18 cellular contexts compared by ENCODE assay signal in genomic region chr17:67708378-67708777, GRCh38. TPM values are rescaled to one million over a fixed set of nuclear protein-coding genes. Genes with fewer than 3 reads are reported as not detected.
DNase-seq lines count a peak whose midpoint lies in the region; ATAC-seq and TF ChIP-seq lines count a peak whose summit lies in the region.
"Had no signal": no experiment of that assay in that cellular context is flagged by ENCODE, and none has a peak within 500 bp of the region (broad histone marks: within the 10 kb centered on the region; RNA-seq: fewer than 3 reads in every experiment).

No MANE protein-coding gene starts in this region.

- no peaks in the 10 kb centered on the region for H3K79me2 ChIP-seq in GM23338 (replicated peaks; ENCODE audit: insufficient read depth)
- no peaks in the 10 kb centered on the region for H3K79me2 ChIP-seq in OCI-LY3 (ENCODE audit: low read length)
- H3K79me2 ChIP-seq in Karpas-422 (ENCODE audit: low read length), result no peaks in the 10 kb centered on the region

- H3K27me3 Mint-ChIP-seq in GM23338 (ENCODE audit: insufficient read depth, low read depth, poor library complexity), result peaks cover 3% of the 10 kb centered on the region
- no peaks in the 10 kb centered on the region for H3K27me3 Mint-ChIP-seq in endodermal cell (ENCODE audit: insufficient read depth)
- H3K27me3 Mint-ChIP-seq in activated T-helper 2 cell treated with anti-CD3 and anti-CD28 coated beads, Interferon-gamma antibody, Interleukin-2, Interleukin-4, amounts not matched to agents 10 μg/mL and 5 μg/mL and 100 μg/mL, durations not matched to agents 14 hours and 24 hours and 36 hours (ENCODE audit: low read depth), result peaks cover 3% of the 10 kb centered on the region

- H3K9me2 ChIP-seq in GM23338 (ENCODE audit: insufficient read depth) (no peaks in the 10 kb centered on the region), Karpas-422 (replicated peaks; ENCODE audit: insufficient read depth, low read length) (no peaks in the 10 kb centered on the region)

- H3K36me3 Mint-ChIP-seq in GM23338 (ENCODE audit: low read depth) (peaks cover 5% of the 10 kb centered on the region; the same call in 1 of the 3 replicates), endodermal cell (ENCODE audit: low read depth) (no peaks in the 10 kb centered on the region)
- no peaks in the 10 kb centered on the region for H3K36me3 Mint-ChIP-seq in activated T-helper 2 cell treated with anti-CD3 and anti-CD28 coated beads, Interferon-gamma antibody, Interleukin-2, Interleukin-4, amounts not matched to agents 10 μg/mL and 5 μg/mL and 100 μg/mL, durations not matched to agents 14 hours and 24 hours and 36 hours (ENCODE audit: low read depth)

- H3F3A ChIP-seq in GM23338 (replicated peaks; ENCODE audit: low read depth), result no peaks in the 10 kb centered on the region

- no peaks in the 10 kb centered on the region for H3K27me3 ChIP-seq in GM23338 (ENCODE audit: insufficient read depth)
- H3K27me3 ChIP-seq in OCI-LY3 (ENCODE audit: low read depth, low read length), result no peaks in the 10 kb centered on the region
- H3K27me3 ChIP-seq in endodermal cell (ENCODE audit: control insufficient read depth, insufficient read depth, low read length, poor library complexity, severe bottlenecking), result no peaks in the 10 kb centered on the region
- no peaks in the 10 kb centered on the region for H3K27me3 ChIP-seq in Karpas-422 (ENCODE audit: low read length)

- H3K27ac Mint-ChIP-seq in GM23338, result peak overlapping the region; percentile 29; the same call in 1 of the 2 replicates
- H3K27ac Mint-ChIP-seq in endodermal cell, result peak overlapping the region; percentile 1
- H3K27ac Mint-ChIP-seq in activated T-helper 2 cell treated with anti-CD3 and anti-CD28 coated beads, Interferon-gamma antibody, Interleukin-2, Interleukin-4, amounts not matched to agents 10 μg/mL and 5 μg/mL and 100 μg/mL, durations not matched to agents 14 hours and 24 hours and 36 hours, result no peak overlapping the region
- H3K27ac Mint-ChIP-seq: B cell; CD4-positive, CD25-positive, alpha-beta regulatory T cell; HFFc6 had no signal

- WGBS in endodermal cell (ENCODE audit: insufficient coverage in 1 of 2, insufficient read length in 1 of 2), 2 experiments, result 84 to 89% methylated on average over 3 of the region's 3 CpGs

- H2AFZ ChIP-seq in GM23338 (peak overlapping the region; percentile 78), OCI-LY3 (ENCODE audit: low read depth, low read length) (0 out of 2 replicates have a peak overlapping the region, but pooled peaks have one; percentile 46), Karpas-422 (ENCODE audit: low read length) (no peak overlapping the region)

- H3K4me2 ChIP-seq in GM23338 (no peak overlapping the region), OCI-LY3 (ENCODE audit: low read length) (no peak overlapping the region), Karpas-422 (ENCODE audit: low read depth, low read length, poor library complexity, severe bottlenecking) (no peak overlapping the region)

- H4K20me1 ChIP-seq in GM23338 (replicated peaks; ENCODE audit: insufficient read depth) (no peaks in the 10 kb centered on the region), OCI-LY3 (ENCODE audit: insufficient read depth, low read length) (no peaks in the 10 kb centered on the region), Karpas-422 (ENCODE audit: insufficient read depth, low read depth, low read length) (no peaks in the 10 kb centered on the region)

- DNase-seq in GM23338 (ENCODE audit: low spot score), result no peak
- DNase-seq in endodermal cell, result no peak
- DNase-seq in activated T-helper 2 cell treated with anti-CD3 and anti-CD28 coated beads, Interferon-gamma antibody, Interleukin-2, Interleukin-4, amounts not matched to agents 10 μg/mL and 5 μg/mL and 100 μg/mL, durations not matched to agents 14 hours and 24 hours and 36 hours (ENCODE audit: low spot score), result no peak
- DNase-seq in activated naive CD4-positive, alpha-beta T cell treated with Interleukin-2 at 50 U/mL for 16 hours, result no peak
- no peak for DNase-seq in Karpas-422
- DNase-seq: C1 segment of cervical spinal cord; CD4-positive, CD25-positive, alpha-beta regulatory T cell; CD8-positive, alpha-beta memory T cell; COR-L47; DMS 273 treated with DMSO at 0.1 percent for 48 hours; DMS53; DND-41; EL; HCEC 1CT; HFFc6 had no signal

- TF ChIP-seq CTCF in GM23338 (conservative IDR thresholded peaks at IDR 0.05; ENCODE audit: low read depth in 2 of 2) (no peak), OCI-LY3 (IDR thresholded peaks at IDR 0.05; ENCODE audit: low read depth, low read length) (no peak), endodermal cell (conservative IDR thresholded peaks at IDR 0.05) (peak; percentile 49)

- H3K36me3 ChIP-seq in GM23338 (ENCODE audit: insufficient read depth), result no peaks in the 10 kb centered on the region
- no peaks in the 10 kb centered on the region for H3K36me3 ChIP-seq in OCI-LY3 (replicated peaks; ENCODE audit: low read depth, low read length)
- no peaks in the 10 kb centered on the region for H3K36me3 ChIP-seq in endodermal cell (ENCODE audit: control insufficient read depth, insufficient read depth, low read length)
- no peaks in the 10 kb centered on the region for H3K36me3 ChIP-seq in Karpas-422 (ENCODE audit: insufficient read depth, low read length)

- H3K4me3 Mint-ChIP-seq in GM23338, result no peak overlapping the region
- H3K4me3 Mint-ChIP-seq in endodermal cell, result no peak overlapping the region
- H3K4me3 Mint-ChIP-seq in activated T-helper 2 cell treated with anti-CD3 and anti-CD28 coated beads, Interferon-gamma antibody, Interleukin-2, Interleukin-4, amounts not matched to agents 10 μg/mL and 5 μg/mL and 100 μg/mL, durations not matched to agents 14 hours and 24 hours and 36 hours (ENCODE audit: low read depth), result no peak overlapping the region
- H3K4me3 Mint-ChIP-seq: B cell; CD4-positive, CD25-positive, alpha-beta regulatory T cell; CD8-positive, alpha-beta memory T cell; HFFc6 had no signal

- peaks cover 6% of the 10 kb centered on the region; the same call in 2 of the 3 replicates for H3K9me3 Mint-ChIP-seq in GM23338
- peaks cover 6% of the 10 kb centered on the region for H3K9me3 Mint-ChIP-seq in endodermal cell
- H3K9me3 Mint-ChIP-seq in activated T-helper 2 cell treated with anti-CD3 and anti-CD28 coated beads, Interferon-gamma antibody, Interleukin-2, Interleukin-4, amounts not matched to agents 10 μg/mL and 5 μg/mL and 100 μg/mL, durations not matched to agents 14 hours and 24 hours and 36 hours, result no peaks in the 10 kb centered on the region
- H3K9me3 Mint-ChIP-seq: CD8-positive, alpha-beta memory T cell had no signal

- no peak overlapping the region for H3K27ac ChIP-seq in GM23338 (ENCODE audit: low read depth)
- H3K27ac ChIP-seq in OCI-LY3 (ENCODE audit: low read length), result no peak overlapping the region
- no peak overlapping the region for H3K27ac ChIP-seq in endodermal cell (ENCODE audit: low read depth, low read length)
- no peak overlapping the region for H3K27ac ChIP-seq in Karpas-422 (ENCODE audit: low read length)

- intact Hi-C loops in activated T-helper 2 cell treated with anti-CD3 and anti-CD28 coated beads, Interferon-gamma antibody, Interleukin-2, Interleukin-4, amounts not matched to agents 10 μg/mL and 5 μg/mL and 100 μg/mL, durations not matched to agents 14 hours and 24 hours and 36 hours (cut with micrococcal nuclease), result no loop called here

- H3K4me3 ChIP-seq in GM23338 (no peak overlapping the region), OCI-LY3 (ENCODE audit: low read length) (no peak overlapping the region), endodermal cell (ENCODE audit: low read length) (no peak overlapping the region), Karpas-422 (ENCODE audit: low read length) (no peak overlapping the region)
- H3K4me3 ChIP-seq: GM12878 had no signal

- H3K4me1 ChIP-seq in GM23338 (ENCODE audit: insufficient read depth) (peaks cover 6% of the 10 kb centered on the region), OCI-LY3 (ENCODE audit: low read length) (no peaks in the 10 kb centered on the region), endodermal cell (ENCODE audit: control insufficient read depth, insufficient read depth, low read length) (no peaks in the 10 kb centered on the region), Karpas-422 (ENCODE audit: low read length) (peaks cover 9% of the 10 kb centered on the region)

- H3K4me1 Mint-ChIP-seq in GM23338, result peaks cover 14% of the 10 kb centered on the region
- H3K4me1 Mint-ChIP-seq in endodermal cell, result peaks cover 6% of the 10 kb centered on the region
- no peaks in the 10 kb centered on the region for H3K4me1 Mint-ChIP-seq in activated T-helper 2 cell treated with anti-CD3 and anti-CD28 coated beads, Interferon-gamma antibody, Interleukin-2, Interleukin-4, amounts not matched to agents 10 μg/mL and 5 μg/mL and 100 μg/mL, durations not matched to agents 14 hours and 24 hours and 36 hours (ENCODE audit: low read depth)
- H3K4me1 Mint-ChIP-seq: B cell; CD4-positive, CD25-positive, alpha-beta regulatory T cell; CD8-positive, alpha-beta memory T cell had no signal

- H3K9me3 ChIP-seq in OCI-LY3 (ENCODE audit: insufficient read depth, low read length) (no peaks in the 10 kb centered on the region), endodermal cell (ENCODE audit: control insufficient read depth, low read length) (peaks cover 6% of the 10 kb centered on the region), Karpas-422 (ENCODE audit: low read length) (peaks cover 4% of the 10 kb centered on the region)

- no peak overlapping the region for H3K9ac ChIP-seq in OCI-LY3 (ENCODE audit: low read length)
- no peak overlapping the region for H3K9ac ChIP-seq in endodermal cell (ENCODE audit: extremely low read depth, low read length, poor library complexity, severe bottlenecking)
- no peak overlapping the region for H3K9ac ChIP-seq in Karpas-422 (ENCODE audit: low read length)

- no peak; the same call in 2 of the 3 replicates for ATAC-seq in GM23338
- ATAC-seq: GM12878 had no signal

RNA-seq across cellular contexts. Expression of gene NOL11, which starts 9.4 kb away (rescaled TPM):
- 108 and 116 TPM in 2 replicates for total RNA-seq in GM23338 (2014; rRNA removed; shearing (Covaris generic))
- 130 and 132 TPM in 2 replicates for polyA plus RNA-seq in GM23338 (2016; fragmentation: Nextera tagmentation; extraction: Ambion mirVana)
- total RNA-seq in endodermal cell, result 10 to 100 TPM; 48.3 to 60.7 TPM
- polyA plus RNA-seq in endodermal cell (2013, experiment 1 of 2), result 61.8 TPM
- polyA plus RNA-seq in endodermal cell (2013, experiment 2 of 2), result 55.2 TPM
- 81.5 and 96.2 TPM in 2 replicates for total RNA-seq in activated T-helper 2 cell treated with anti-CD3 and anti-CD28 coated beads, Interferon-gamma antibody, Interleukin-2, Interleukin-4, amounts not matched to agents 10 μg/mL and 5 μg/mL and 100 μg/mL, durations not matched to agents 14 hours and 24 hours and 36 hours
- 30.1 and 54.1 TPM in 2 replicates for total RNA-seq in Karpas-422 (2014; rRNA removed; shearing (Covaris generic); ENCODE audit: low replicate concordance)
